Comparison of ENCODE assay signal across 8 cellular contexts in genomic region chr12:21502164-21502496, GRCh38. TPM values are rescaled to one million over a fixed set of nuclear protein-coding genes. Genes with fewer than 3 reads are reported as not detected.
A peak's percentile ranks its signal among the peaks of the same experiment; 100 is the strongest.
DNase-seq lines count a peak whose midpoint lies in the region; ATAC-seq and TF ChIP-seq lines count a peak whose summit lies in the region.

No MANE protein-coding gene starts in this region.

- no peaks in the 10 kb centered on the region for H3K27me3 ChIP-seq in esophagus squamous epithelium
- no peaks in the 10 kb centered on the region for H3K27me3 ChIP-seq in ovary

- H3K4me3 ChIP-seq in WI38 (ENCODE audit: low read depth, low read length) = peak overlapping the region; percentile 86
- H3K4me3 ChIP-seq in esophagus squamous epithelium = peak overlapping the region; percentile 79 to 99 (median 82)
- peak overlapping the region; percentile 95 for H3K4me3 ChIP-seq in ovary

- H3K4me1 ChIP-seq in esophagus squamous epithelium = peaks cover 8 to 59% (median 20%) of the 10 kb centered on the region in 3 donors
- H3K4me1 ChIP-seq in ovary (ENCODE audit: insufficient read depth) = peaks cover 7% of the 10 kb centered on the region

- H3K27ac ChIP-seq in esophagus squamous epithelium (peak overlapping the region; percentile 87 to 94 (median 90)), ovary (peak overlapping the region; percentile 31 to 78)

- ATAC-seq in activated CD4-positive, alpha-beta T cell treated with anti-CD3 and anti-CD28 coated beads for 36 hours = peak; percentile 6
- ATAC-seq in HG03460 (IDR thresholded peaks at IDR 0.05; ENCODE audit: unreplicated experiment) (peak; percentile 6), HG02870 (IDR thresholded peaks at IDR 0.05; ENCODE audit: unreplicated experiment) (no peak)

- no peak for TF ChIP-seq CTCF in WI38 (IDR thresholded peaks at IDR 0.05; ENCODE audit: low read depth, low read length)
- no peak for TF ChIP-seq CTCF in esophagus squamous epithelium (IDR thresholded peaks at IDR 0.05)
- TF ChIP-seq CTCF in ovary (IDR thresholded peaks at IDR 0.05) = no peak

- H3K4me1 Mint-ChIP-seq in activated CD4-positive, alpha-beta T cell treated with anti-CD3 and anti-CD28 coated beads for 36 hours = peaks cover 42% of the 10 kb centered on the region

- 0 to 2% methylated on average over 6 to 12 of the region's 14 CpGs for WGBS in esophagus squamous epithelium, 2 donors
- 0 to 1% (median 0%) methylated on average over 14 of the region's 14 CpGs for WGBS in ovary, 3 donors

- H3K9me3 ChIP-seq in esophagus squamous epithelium = no peaks in the 10 kb centered on the region
- no peaks in the 10 kb centered on the region for H3K9me3 ChIP-seq in ovary

- POLR2A ChIA-PET in activated CD4-positive, alpha-beta T cell treated with anti-CD3 and anti-CD28 coated beads for 36 hours (lab: Charles Lee) = interaction anchor here (0.9 to 1.2 kb wide), 4 partner anchors 9 to 174 kb away, joined by 3 to 6 read pairs (median 4); partner anchors contain the start of gene LDHB

- no peak overlapping the region for H3K27ac Mint-ChIP-seq in activated CD4-positive, alpha-beta T cell treated with anti-CD3 and anti-CD28 coated beads for 36 hours

- no peaks in the 10 kb centered on the region for H3K27me3 Mint-ChIP-seq in activated CD4-positive, alpha-beta T cell treated with anti-CD3 and anti-CD28 coated beads for 36 hours

- TF ChIP-seq EP300 in ovary (IDR thresholded peaks at IDR 0.05) = no peak

- TF ChIP-seq POLR2A in esophagus squamous epithelium (IDR thresholded peaks at IDR 0.05) = no peak
- no peak for TF ChIP-seq POLR2A in ovary (IDR thresholded peaks at IDR 0.05)

- intact Hi-C loops in activated CD4-positive, alpha-beta T cell treated with anti-CD3 and anti-CD28 coated beads for 36 hours (cut with DNase I, micrococcal nuclease) = loop anchor here (5.0 kb wide), 3 partner anchors 45 to 1040 kb away; partner anchors contain the start of genes CMAS (in 2 of the 2) and C2CD5 (in 1 of the 2)
- intact Hi-C loops in esophagus squamous epithelium (cut with DNase I) = no loop called here
- intact Hi-C loops in ovary (cut with DNase I) = no loop called here

- H3K4me3 Mint-ChIP-seq in activated CD4-positive, alpha-beta T cell treated with anti-CD3 and anti-CD28 coated beads for 36 hours = no peak overlapping the region

- no peaks in the 10 kb centered on the region for H3K9me3 Mint-ChIP-seq in activated CD4-positive, alpha-beta T cell treated with anti-CD3 and anti-CD28 coated beads for 36 hours (ENCODE audit: low read depth)

- DNase-seq in activated CD4-positive, alpha-beta T cell treated with anti-CD3 and anti-CD28 coated beads for 36 hours = peak; percentile 60
- no peak for DNase-seq in activated CD4-positive, alpha-beta T cell treated with anti-CD3 and anti-CD28 coated beads, Interleukin-2, amount 50 U/mL, for 1 hour
- DNase-seq in esophagus squamous epithelium (lab: John Stamatoyannopoulos, UW) = no peak
- DNase-seq in ovary = no peak
- no peak for DNase-seq in epidermal melanocyte (ENCODE audit: insufficient read length, low spot score)

- H3K36me3 Mint-ChIP-seq in activated CD4-positive, alpha-beta T cell treated with anti-CD3 and anti-CD28 coated beads for 36 hours (ENCODE audit: low read depth) = peaks cover 24% of the 10 kb centered on the region

- CTCF ChIA-PET in activated CD4-positive, alpha-beta T cell treated with anti-CD3 and anti-CD28 coated beads for 36 hours (lab: Charles Lee) = interaction anchor here (0.9 to 1.4 kb wide), 2 partner anchors 8 to 9 kb away, joined by 3 to 6 read pairs; no protein-coding TSS in a partner anchor

- H3K36me3 ChIP-seq in esophagus squamous epithelium (peaks cover 0 to 22% (median 0%) of the 10 kb centered on the region in 3 donors), ovary (no peaks in the 10 kb centered on the region)

RNA-seq across cellular contexts. Expression of gene GOLT1B, which starts 0.5 kb away (rescaled TPM):
- 10 to 100 TPM; 25.6 to 31.2 TPM for total RNA-seq in activated CD4-positive, alpha-beta T cell treated with anti-CD3 and anti-CD28 coated beads for 36 hours
- total RNA-seq in esophagus squamous epithelium (10 to 100 TPM; 12.1 to 20.4 (median 17.1) TPM), ovary (10 to 100 TPM; 13.6 to 23.3 (median 18.3) TPM)
- 10 to 100 TPM; 19.9 to 29.6 TPM for polyA plus RNA-seq in ovary

RNA-seq across cellular contexts. Expression of gene RECQL, which starts 0.7 kb away (rescaled TPM):
- total RNA-seq in activated CD4-positive, alpha-beta T cell treated with anti-CD3 and anti-CD28 coated beads for 36 hours = 10 to 100 TPM; 64.4 to 92.8 TPM
- total RNA-seq in esophagus squamous epithelium (10 to 100 TPM; 10.0 to 36.5 (median 25.6) TPM), ovary (10 to 100 TPM; 12.3 to 28.0 (median 17.3) TPM)
- polyA plus RNA-seq in ovary = 10 to 100 TPM; 14.9 to 18.2 TPM

RNA-seq across cellular contexts. Expression of gene SPX, which starts 24.0 kb away (rescaled TPM):
- under 1 TPM; 0.16 to 0.61 TPM for total RNA-seq in activated CD4-positive, alpha-beta T cell treated with anti-CD3 and anti-CD28 coated beads for 36 hours
- total RNA-seq in esophagus squamous epithelium = not detected
- 1 to 10 TPM in 1 of 7 donors, under 1 TPM in 3, not detected in 3; 0.22 to 1.1 (median 0.39) TPM for total RNA-seq in ovary
- polyA plus RNA-seq in ovary = under 1 TPM; 0.16 to 0.17 TPM

Comparison
In these comparisons a context has a peak if more than half of its experiments do, and no peak if none do; other contexts are left out.
1. intact Hi-C loops: an anchor here in activated CD4-positive, alpha-beta T cell treated with anti-CD3 and anti-CD28 coated beads for 36 hours (5.0 kb wide); none called in esophagus squamous epithelium and ovary.